1 cellular context compared by ENCODE assay signal in genomic region chr3:195718477-195718984, GRCh38.
TF ChIP-seq lines count a peak whose summit lies in the region.

No MANE protein-coding gene starts in this region.

TF ChIP-seq in K562, 482 proteins besides CTCF, POLR2A, EP300 and RAD21 (continued from another document):
- TF ChIP-seq, protein P1, sequence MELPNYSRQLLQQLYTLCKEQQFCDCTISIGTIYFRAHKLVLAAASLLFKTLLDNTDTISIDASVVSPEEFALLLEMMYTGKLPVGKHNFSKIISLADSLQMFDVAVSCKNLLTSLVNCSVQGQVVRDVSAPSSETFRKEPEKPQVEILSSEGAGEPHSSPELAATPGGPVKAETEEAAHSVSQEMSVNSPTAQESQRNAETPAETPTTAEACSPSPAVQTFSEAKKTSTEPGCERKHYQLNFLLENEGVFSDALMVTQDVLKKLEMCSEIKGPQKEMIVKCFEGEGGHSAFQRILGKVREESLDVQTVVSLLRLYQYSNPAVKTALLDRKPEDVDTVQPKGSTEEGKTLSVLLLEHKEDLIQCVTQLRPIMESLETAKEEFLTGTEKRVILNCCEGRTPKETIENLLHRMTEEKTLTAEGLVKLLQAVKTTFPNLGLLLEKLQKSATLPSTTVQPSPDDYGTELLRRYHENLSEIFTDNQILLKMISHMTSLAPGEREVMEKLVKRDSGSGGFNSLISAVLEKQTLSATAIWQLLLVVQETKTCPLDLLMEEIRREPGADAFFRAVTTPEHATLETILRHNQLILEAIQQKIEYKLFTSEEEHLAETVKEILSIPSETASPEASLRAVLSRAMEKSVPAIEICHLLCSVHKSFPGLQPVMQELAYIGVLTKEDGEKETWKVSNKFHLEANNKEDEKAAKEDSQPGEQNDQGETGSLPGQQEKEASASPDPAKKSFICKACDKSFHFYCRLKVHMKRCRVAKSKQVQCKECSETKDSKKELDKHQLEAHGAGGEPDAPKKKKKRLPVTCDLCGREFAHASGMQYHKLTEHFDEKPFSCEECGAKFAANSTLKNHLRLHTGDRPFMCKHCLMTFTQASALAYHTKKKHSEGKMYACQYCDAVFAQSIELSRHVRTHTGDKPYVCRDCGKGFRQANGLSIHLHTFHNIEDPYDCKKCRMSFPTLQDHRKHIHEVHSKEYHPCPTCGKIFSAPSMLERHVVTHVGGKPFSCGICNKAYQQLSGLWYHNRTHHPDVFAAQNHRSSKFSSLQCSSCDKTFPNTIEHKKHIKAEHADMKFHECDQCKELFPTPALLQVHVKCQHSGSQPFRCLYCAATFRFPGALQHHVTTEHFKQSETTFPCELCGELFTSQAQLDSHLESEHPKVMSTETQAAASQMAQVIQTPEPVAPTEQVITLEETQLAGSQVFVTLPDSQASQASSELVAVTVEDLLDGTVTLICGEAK (IDR thresholded peaks at IDR 0.05) = no peak
- TF ChIP-seq, protein P1 (CRISPR knock-in tag; IDR thresholded peaks at IDR 0.05) = no peak
- 0 out of 2 replicates have a peak, but pooled peaks have one; percentile 26 for TF ChIP-seq RNF2 (IDR thresholded peaks at IDR 0.05)
- TF ChIP-seq PBX2 (CRISPR knock-in tag; IDR thresholded peaks at IDR 0.05; ENCODE audit: low read depth) = no peak
- no peak for TF ChIP-seq PBX2 (tag; conservative IDR thresholded peaks at IDR 0.05; ENCODE audit: low read depth)
- TF ChIP-seq ARHGAP35 (IDR thresholded peaks at IDR 0.05; ENCODE audit: partially characterized antibody) = no peak
- no peak for TF ChIP-seq MNT (conservative IDR thresholded peaks at IDR 0.05)
- no peak for TF ChIP-seq ZBTB2 (IDR thresholded peaks at IDR 0.05)
- TF ChIP-seq NFIC (IDR thresholded peaks at IDR 0.05) = no peak
- no peak for TF ChIP-seq ZNF174 (CRISPR knock-in tag; IDR thresholded peaks at IDR 0.05)
- TF ChIP-seq U2AF2 (optimal IDR thresholded peaks at IDR 0.05; ENCODE audit: low read depth, low read length) = no peak
- TF ChIP-seq GABPB1 (CRISPR knock-in tag; IDR thresholded peaks at IDR 0.05) = no peak
- no peak for TF ChIP-seq LEF1 (IDR thresholded peaks at IDR 0.05)
- TF ChIP-seq, protein P2, sequence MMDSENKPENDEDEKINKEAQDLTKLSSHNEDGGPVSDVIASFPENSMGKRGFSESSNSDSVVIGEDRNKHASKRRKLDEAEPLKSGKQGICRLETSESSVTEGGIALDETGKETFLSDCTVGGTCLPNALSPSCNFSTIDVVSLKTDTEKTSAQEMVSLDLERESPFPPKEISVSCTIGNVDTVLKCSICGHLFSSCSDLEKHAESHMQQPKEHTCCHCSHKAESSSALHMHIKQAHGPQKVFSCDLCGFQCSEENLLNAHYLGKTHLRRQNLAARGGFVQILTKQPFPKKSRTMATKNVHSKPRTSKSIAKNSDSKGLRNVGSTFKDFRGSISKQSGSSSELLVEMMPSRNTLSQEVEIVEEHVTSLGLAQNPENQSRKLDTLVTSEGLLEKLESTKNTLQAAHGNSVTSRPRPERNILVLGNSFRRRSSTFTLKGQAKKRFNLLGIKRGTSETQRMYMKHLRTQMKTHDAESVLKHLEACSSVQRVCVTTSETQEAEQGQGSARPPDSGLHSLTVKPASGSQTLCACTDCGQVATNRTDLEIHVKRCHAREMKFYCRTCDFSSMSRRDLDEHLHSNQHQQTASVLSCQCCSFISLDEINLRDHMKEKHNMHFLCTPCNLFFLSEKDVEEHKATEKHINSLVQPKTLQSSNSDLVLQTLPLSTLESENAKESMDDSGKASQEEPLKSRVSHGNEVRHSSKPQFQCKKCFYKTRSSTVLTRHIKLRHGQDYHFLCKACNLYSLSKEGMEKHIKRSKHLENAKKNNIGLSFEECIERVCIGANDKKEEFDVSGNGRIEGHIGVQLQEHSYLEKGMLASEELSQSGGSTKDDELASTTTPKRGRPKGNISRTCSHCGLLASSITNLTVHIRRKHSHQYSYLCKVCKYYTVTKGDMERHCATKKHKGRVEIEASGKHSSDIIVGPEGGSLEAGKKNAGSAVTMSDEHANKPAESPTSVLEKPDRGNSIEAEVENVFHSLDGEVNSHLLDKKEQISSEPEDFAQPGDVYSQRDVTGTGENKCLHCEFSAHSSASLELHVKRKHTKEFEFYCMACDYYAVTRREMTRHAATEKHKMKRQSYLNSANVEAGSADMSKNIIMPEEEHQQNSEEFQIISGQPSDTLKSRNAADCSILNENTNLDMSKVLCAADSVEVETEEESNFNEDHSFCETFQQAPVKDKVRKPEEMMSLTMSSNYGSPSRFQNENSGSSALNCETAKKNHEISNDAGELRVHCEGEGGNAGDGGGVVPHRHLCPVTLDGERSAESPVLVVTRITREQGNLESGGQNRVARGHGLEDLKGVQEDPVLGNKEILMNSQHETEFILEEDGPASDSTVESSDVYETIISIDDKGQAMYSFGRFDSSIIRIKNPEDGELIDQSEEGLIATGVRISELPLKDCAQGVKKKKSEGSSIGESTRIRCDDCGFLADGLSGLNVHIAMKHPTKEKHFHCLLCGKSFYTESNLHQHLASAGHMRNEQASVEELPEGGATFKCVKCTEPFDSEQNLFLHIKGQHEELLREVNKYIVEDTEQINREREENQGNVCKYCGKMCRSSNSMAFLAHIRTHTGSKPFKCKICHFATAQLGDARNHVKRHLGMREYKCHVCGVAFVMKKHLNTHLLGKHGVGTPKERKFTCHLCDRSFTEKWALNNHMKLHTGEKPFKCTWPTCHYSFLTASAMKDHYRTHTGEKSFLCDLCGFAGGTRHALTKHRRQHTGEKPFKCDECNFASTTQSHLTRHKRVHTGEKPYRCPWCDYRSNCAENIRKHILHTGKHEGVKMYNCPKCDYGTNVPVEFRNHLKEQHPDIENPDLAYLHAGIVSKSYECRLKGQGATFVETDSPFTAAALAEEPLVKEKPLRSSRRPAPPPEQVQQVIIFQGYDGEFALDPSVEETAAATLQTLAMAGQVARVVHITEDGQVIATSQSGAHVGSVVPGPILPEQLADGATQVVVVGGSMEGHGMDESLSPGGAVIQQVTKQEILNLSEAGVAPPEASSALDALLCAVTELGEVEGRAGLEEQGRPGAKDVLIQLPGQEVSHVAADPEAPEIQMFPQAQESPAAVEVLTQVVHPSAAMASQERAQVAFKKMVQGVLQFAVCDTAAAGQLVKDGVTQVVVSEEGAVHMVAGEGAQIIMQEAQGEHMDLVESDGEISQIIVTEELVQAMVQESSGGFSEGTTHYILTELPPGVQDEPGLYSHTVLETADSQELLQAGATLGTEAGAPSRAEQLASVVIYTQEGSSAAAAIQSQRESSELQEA (IDR thresholded peaks at IDR 0.05; ENCODE audit: low read depth) = no peak
- no peak for TF ChIP-seq SFPQ (IDR thresholded peaks at IDR 0.05; ENCODE audit: low read depth, low read length)
- TF ChIP-seq RB1 (IDR thresholded peaks at IDR 0.05; ENCODE audit: low read depth) = no peak
- TF ChIP-seq YBX1 (IDR thresholded peaks at IDR 0.05) = no peak
- no peak for TF ChIP-seq ZNF311 (CRISPR knock-in tag; IDR thresholded peaks at IDR 0.05)
- TF ChIP-seq CAMTA2 (CRISPR knock-in tag; conservative IDR thresholded peaks at IDR 0.05) = no peak
- TF ChIP-seq CHD1 (IDR thresholded peaks at IDR 0.05; ENCODE audit: low read length) = no peak
- no peak for TF ChIP-seq ZNF76 (CRISPR knock-in tag; IDR thresholded peaks at IDR 0.05; ENCODE audit: borderline replicate concordance)
- TF ChIP-seq PPARD (CRISPR knock-in tag; IDR thresholded peaks at IDR 0.05) = 0 out of 2 replicates have a peak, but pooled peaks have one; percentile 56
